Comparison of ENCODE assay signal across 16 cellular contexts in the genomic region with DNA sequence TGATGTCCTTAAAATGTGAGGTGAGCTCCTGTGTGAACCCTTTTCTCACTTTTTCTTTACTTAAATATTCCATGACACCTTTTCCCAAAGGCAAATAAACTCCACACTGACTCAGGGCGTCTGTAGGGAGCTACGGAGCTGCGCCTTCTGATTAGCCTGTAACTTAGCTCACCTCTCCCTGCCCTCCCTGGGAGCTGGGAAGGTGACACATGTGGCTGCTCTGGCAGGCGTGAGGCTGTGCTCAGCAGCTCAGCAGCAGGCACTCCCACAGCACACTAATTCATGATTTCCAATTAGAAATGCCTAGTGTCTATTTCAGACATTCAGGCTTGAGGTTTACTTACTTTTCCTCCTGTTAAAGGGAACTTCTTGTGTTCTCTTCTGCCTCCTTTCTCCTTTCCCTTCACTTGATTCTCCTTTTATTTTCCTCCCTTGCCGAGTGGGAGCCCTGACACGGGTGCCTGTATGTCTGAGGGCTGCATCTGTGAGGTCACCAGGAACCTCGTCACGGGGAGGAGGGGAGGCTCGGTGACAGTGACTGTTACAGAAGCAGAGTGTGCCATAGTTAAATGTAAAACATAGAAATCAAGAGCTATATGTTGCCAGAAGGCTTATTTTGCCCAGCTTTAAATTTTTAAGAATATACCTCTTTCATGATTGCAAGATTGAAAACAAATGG.
A peak's percentile ranks its signal among the peaks of the same experiment; 100 is the strongest.
DNase-seq lines count a peak whose midpoint lies in the region; ATAC-seq lines count a peak whose summit lies in the region.
"Had no signal": no experiment of that assay in that cellular context is flagged by ENCODE, and none has a peak within 500 bp of the region (broad histone marks: within the 10 kb centered on the region; RNA-seq: fewer than 3 reads in every experiment).

No MANE protein-coding gene starts in this region.

- H3K27me3 Mint-ChIP-seq in effector memory CD8-positive, alpha-beta T cell = no peaks in the 10 kb centered on the region
- H3K27me3 Mint-ChIP-seq: IgD-negative memory B cell had no signal

- H3K4me3 Mint-ChIP-seq in effector memory CD8-positive, alpha-beta T cell = no peak overlapping the region
- H3K4me3 Mint-ChIP-seq: H9, IgD-negative memory B cell had no signal

- no peak for ATAC-seq in effector memory CD8-positive, alpha-beta T cell (replicated peaks)

- no peak overlapping the region for H3K27ac Mint-ChIP-seq in effector memory CD8-positive, alpha-beta T cell
- H3K27ac Mint-ChIP-seq: IgD-negative memory B cell had no signal

- DNase-seq in NCI-H2029 treated with DMSO at 0.1 percent for 48 hours (lab: John Stamatoyannopoulos, UW) (peak; percentile 29), NCI-H69 (lab: John Stamatoyannopoulos, UW) (peak; percentile 81), kidney tubule cell (ENCODE audit: low spot score) (peak; percentile 70), putamen (ENCODE audit: low spot score) (peak; percentile 41), SIG-M5 (lab: John Stamatoyannopoulos, UW) (no peak), KG1 (lab: John Stamatoyannopoulos, UW) (no peak)
- no peak for DNase-seq in effector memory CD8-positive, alpha-beta T cell
- DNase-seq: activated CD4-positive, CD25-positive, alpha-beta regulatory T cell treated with anti-CD3 and anti-CD28 coated beads, Interleukin-2, amount 50 U/mL, for 72 hours; amygdala; cerebellar nuclear complex; DMS 273 treated with DMSO at 0.1 percent for 48 hours; H9; hypothalamus; left ventricle myocardium inferior; ovary had no signal

- H3K9me3 Mint-ChIP-seq in effector memory CD8-positive, alpha-beta T cell = peaks cover 14 to 16% of the 10 kb centered on the region in 2 donors

- H3K4me1 Mint-ChIP-seq in effector memory CD8-positive, alpha-beta T cell (ENCODE audit: low read depth in 2 of 2) = no peaks in the 10 kb centered on the region
- H3K4me1 Mint-ChIP-seq: IgD-negative memory B cell had no signal

- no peaks in the 10 kb centered on the region for H3K36me3 Mint-ChIP-seq in effector memory CD8-positive, alpha-beta T cell (ENCODE audit: insufficient read depth)
- H3K36me3 Mint-ChIP-seq: IgD-negative memory B cell had no signal

Comparison
In these comparisons a context has a peak if more than half of its experiments do, and no peak if none do; other contexts are left out.
1. DNase-seq: peak in NCI-H2029 treated with DMSO at 0.1 percent for 48 hours (single experiment), NCI-H69 (single experiment), kidney tubule cell (single experiment) and putamen (single experiment); none in effector memory CD8-positive, alpha-beta T cell (0 of 3), SIG-M5 (single experiment) and KG1 (single experiment).